ENCODE assay signal across 8 cellular contexts in genomic region chr6:79536969-79537747, GRCh38. TPM values are rescaled to one million over a fixed set of nuclear protein-coding genes. Genes with fewer than 3 reads are reported as not detected.
DNase-seq lines count a peak whose midpoint lies in the region; ATAC-seq, FAIRE-seq and TF ChIP-seq lines count a peak whose summit lies in the region.

Gene LCA5, minus strand, starts transcription at chr6:79537430. Its CDS starts 18,536 bp downstream, at chr6:79518894.

- H3K79me2 ChIP-seq in HepG2 (ENCODE audit: insufficient read depth, low read length) = peaks cover 16% of the 10 kb centered on the region

- H3K36me3 ChIP-seq in BE2C (no peaks in the 10 kb centered on the region), duodenal mucosa (ENCODE audit: control insufficient read depth in 1 of 2, insufficient read depth in 2 of 2, low read length in 2 of 2) (no peaks in the 10 kb centered on the region), HepG2 (replicated peaks in 1 of 2; ENCODE audit: control insufficient read depth in 1 of 2, insufficient read depth in 2 of 2, low read length in 2 of 2) (no peaks in the 10 kb centered on the region)

- H3K4me1 ChIP-seq in BE2C (no peaks in the 10 kb centered on the region; the same call in 1 of the 2 replicates), duodenal mucosa (ENCODE audit: control insufficient read depth in 1 of 2, insufficient read depth in 2 of 2, low read length in 2 of 2) (no peaks in the 10 kb centered on the region), HepG2 (ENCODE audit: insufficient read depth, low read length) (peaks cover 43% of the 10 kb centered on the region)

- FAIRE-seq in HepG2 (lab: Jason Lieb, UNC) = peak; percentile 78

- in situ Hi-C loops in HepG2 (cut with HindIII; ENCODE audit: extremely low pct_ligation_motif_present, low pct_unique_long_range_greater_than_20kb) = no loop called here

- TF ChIP-seq POLR2A in HepG2 (IDR thresholded peaks at IDR 0.05; ENCODE audit: insufficient read depth in 1 of 2, low read depth in 2 of 2, low read length in 2 of 2) = peak; percentile 78 to 86

- no peaks in the 10 kb centered on the region for H3K27me3 ChIP-seq in BE2C
- H3K27me3 ChIP-seq in duodenal mucosa (ENCODE audit: control insufficient read depth in 1 of 2, insufficient read depth in 2 of 2, low read length in 2 of 2) = no peaks in the 10 kb centered on the region
- no peaks in the 10 kb centered on the region for H3K27me3 ChIP-seq in HepG2 (ENCODE audit: control insufficient read depth in 1 of 2, insufficient read depth in 2 of 2, low read length in 2 of 2)

- H3K27ac ChIP-seq in duodenal mucosa (ENCODE audit: low read depth, low read length) (peak within 1 kb of the TSS; percentile 86), HepG2 (ENCODE audit: extremely low read length, insufficient read depth, low read length) (peak within 1 kb of the TSS; percentile 64)

- POLR2A ChIA-PET in HepG2 (lab: Yijun Ruan, JAX) = interaction anchor here (0.6 to 1.7 kb wide), 11 partner anchors 10 to 459 kb away, joined by 3 to 9 read pairs (median 3); partner anchors contain the start of genes PHIP and SH3BGRL2

- DNase-seq in BE2C (peak; percentile 95), GM19238 (ENCODE audit: insufficient read length, low spot score) (peak; percentile 75), NCI-H510A (lab: John Stamatoyannopoulos, UW) (peak; percentile 91), HepG2 (ENCODE audit: low spot score) (peak; percentile 97)
- DNase-seq in activated CD4-positive, alpha-beta T cell treated with anti-CD3 and anti-CD28 coated beads, Interleukin-2, amount 50 U/mL, for 24 hours (ENCODE audit: low read depth in 1 of 2, low spot score in 1 of 2) = peak; percentile 40 to 77
- DNase-seq in stimulated activated CD4-positive, alpha-beta T cell treated with anti-CD3 and anti-CD28 coated beads, Interleukin-2, amount 100 ng/mL, for 4 hours (ENCODE audit: low read depth) = peak; percentile 72

- H3K4me3 ChIP-seq in BE2C (ENCODE audit: low read depth, low read length) = peak within 1 kb of the TSS; percentile 95
- H3K4me3 ChIP-seq in duodenal mucosa (ENCODE audit: low read depth in 1 of 2, low read length in 2 of 2) = peak within 1 kb of the TSS; percentile 94 to 97
- peak within 1 kb of the TSS; percentile 84 to 97 (median 95) for H3K4me3 ChIP-seq in HepG2 (replicated peaks in 1 of 3; ENCODE audit: insufficient read depth in 1 of 3, low read depth in 2 of 3, low read length in 3 of 3)

- 0 out of 2 replicates have a peak, but pooled peaks have one; percentile 18 for TF ChIP-seq RAD21 in HepG2 (CRISPR knock-in tag; IDR thresholded peaks at IDR 0.05)

- intact Hi-C loops in HepG2 (cut with micrococcal nuclease; ENCODE audit: unreplicated experiment) = loop anchor here (5.0 kb wide), 3 partner anchors 35 to 460 kb away; partner anchors contain the start of gene PHIP

- peak within 1 kb of the TSS; percentile 76 for H3K4me2 ChIP-seq in HepG2 (ENCODE audit: low read depth, low read length)

- peak within 1 kb of the TSS; percentile 67 for H2AFZ ChIP-seq in HepG2 (ENCODE audit: low read length)

- H4K20me1 ChIP-seq in HepG2 (ENCODE audit: insufficient read depth, low read length) = no peaks in the 10 kb centered on the region

- CTCF ChIA-PET in HepG2 (lab: Yijun Ruan, JAX; ENCODE audit: low intra/inter-chr PET ratio, low total read pairs) = no interaction called here

- TF ChIP-seq EP300 in HepG2 (IDR thresholded peaks at IDR 0.05; ENCODE audit: low read depth in 2 of 2, low read length in 2 of 2) (0 out of 4 replicates have a peak, but pooled peaks of 1 of the 2 experiments have one; percentile 22), HepG2 (CRISPR knock-in tag; IDR thresholded peaks at IDR 0.05; ENCODE audit: borderline replicate concordance) (no peak)

- TF ChIP-seq CTCF in BE2C (IDR thresholded peaks at IDR 0.05; ENCODE audit: low read depth, low read length) (no peak), HepG2 (CRISPR knock-in tag; IDR thresholded peaks at IDR 0.05) (no peak)

- BruUV-seq in HepG2 (replicated peaks; lab: Mats Ljungman, UMichigan) = no TSS peak

- ATAC-seq in HG03378 (IDR thresholded peaks at IDR 0.05; ENCODE audit: unreplicated experiment) (peak; percentile 100), HepG2 (peak; percentile 99)

- H3K9ac ChIP-seq in duodenal mucosa (ENCODE audit: low read depth in 1 of 2, low read length in 2 of 2) = peak within 1 kb of the TSS; percentile 68 to 78
- H3K9ac ChIP-seq in HepG2 (ENCODE audit: insufficient read depth, low read depth, low read length) = peak within 1 kb of the TSS; percentile 73

- under 1% methylated on average over 45 of the region's 55 CpGs for WGBS in HepG2 (ENCODE audit: low lambda C conversion rate)

- H3K9me3 ChIP-seq in BE2C (no peaks in the 10 kb centered on the region), duodenal mucosa (ENCODE audit: control insufficient read depth in 1 of 2, low read length in 2 of 2) (no peaks in the 10 kb centered on the region), HepG2 (ENCODE audit: low read length) (no peaks in the 10 kb centered on the region)

TF ChIP-seq in HepG2, 621 proteins besides CTCF, POLR2A, EP300 and RAD21 (continues in another document):
- TF ChIP-seq ZNF570 (CRISPR knock-in tag; IDR thresholded peaks at IDR 0.05; ENCODE audit: borderline replicate concordance) = no peak
- TF ChIP-seq ZNF256 (CRISPR knock-in tag; conservative IDR thresholded peaks at IDR 0.05) = no peak
- TF ChIP-seq ZNF205 (CRISPR knock-in tag; IDR thresholded peaks at IDR 0.05) = 0 out of 2 replicates have a peak, but pooled peaks have one; percentile 42
- 0 out of 2 replicates have a peak, but pooled peaks have one; percentile 34 for TF ChIP-seq ZNF543 (CRISPR knock-in tag; IDR thresholded peaks at IDR 0.05)
- peak; percentile 54; the same call in 1 of the 2 replicates for TF ChIP-seq PITX1 (CRISPR knock-in tag; IDR thresholded peaks at IDR 0.05)
- TF ChIP-seq RXRA (CRISPR knock-in tag; IDR thresholded peaks at IDR 0.05) = peak; percentile 68; the same call in 1 of the 2 replicates
- TF ChIP-seq TOE1 (CRISPR knock-in tag; IDR thresholded peaks at IDR 0.05) = 0 out of 2 replicates have a peak, but pooled peaks have one; percentile 46
- no peak for TF ChIP-seq ZNF138 (CRISPR knock-in tag; IDR thresholded peaks at IDR 0.05; ENCODE audit: low read depth)
- TF ChIP-seq, protein P1, sequence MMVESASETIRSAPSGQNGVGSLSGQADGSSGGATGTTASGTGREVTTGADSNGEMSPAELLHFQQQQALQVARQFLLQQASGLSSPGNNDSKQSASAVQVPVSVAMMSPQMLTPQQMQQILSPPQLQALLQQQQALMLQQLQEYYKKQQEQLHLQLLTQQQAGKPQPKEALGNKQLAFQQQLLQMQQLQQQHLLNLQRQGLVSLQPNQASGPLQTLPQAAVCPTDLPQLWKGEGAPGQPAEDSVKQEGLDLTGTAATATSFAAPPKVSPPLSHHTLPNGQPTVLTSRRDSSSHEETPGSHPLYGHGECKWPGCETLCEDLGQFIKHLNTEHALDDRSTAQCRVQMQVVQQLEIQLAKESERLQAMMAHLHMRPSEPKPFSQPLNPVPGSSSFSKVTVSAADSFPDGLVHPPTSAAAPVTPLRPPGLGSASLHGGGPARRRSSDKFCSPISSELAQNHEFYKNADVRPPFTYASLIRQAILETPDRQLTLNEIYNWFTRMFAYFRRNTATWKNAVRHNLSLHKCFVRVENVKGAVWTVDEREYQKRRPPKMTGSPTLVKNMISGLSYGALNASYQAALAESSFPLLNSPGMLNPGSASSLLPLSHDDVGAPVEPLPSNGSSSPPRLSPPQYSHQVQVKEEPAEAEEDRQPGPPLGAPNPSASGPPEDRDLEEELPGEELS (CRISPR knock-in tag; IDR thresholded peaks at IDR 0.05) = no peak
- TF ChIP-seq NKX3-1 (CRISPR knock-in tag; IDR thresholded peaks at IDR 0.05) = no peak
- no peak for TF ChIP-seq NR2C2 (CRISPR knock-in tag; IDR thresholded peaks at IDR 0.05; ENCODE audit: borderline replicate concordance)
- TF ChIP-seq TOPORS (CRISPR knock-in tag; IDR thresholded peaks at IDR 0.05) = 0 out of 2 replicates have a peak, but pooled peaks have one; percentile 6
- TF ChIP-seq MTA1 (CRISPR knock-in tag; IDR thresholded peaks at IDR 0.05; ENCODE audit: borderline replicate concordance) = peak; percentile 69; the same call in 1 of the 2 replicates

RNA-seq across cellular contexts. Expression of gene LCA5, which starts in this region (rescaled TPM):
- 0.91 TPM for polyA plus RNA-seq in BE2C (2012; ENCODE audit: insufficient read depth, insufficient read length, low read depth)
- total RNA-seq in HepG2 (2016; rRNA removed; fragmentation: Illumina TruSeq; extraction: Trizol) = 4.6 and 7.7 TPM in 2 replicates
- total RNA-seq in HepG2 (2016; cell fraction: cytosol; rRNA removed; fragmentation: Illumina TruSeq; extraction: Trizol; ENCODE audit: low read depth) = 1.9 and 2.0 TPM in 2 replicates
- total RNA-seq in HepG2 (2016; cell fraction: insoluble cytoplasmic fraction; rRNA removed; fragmentation: Illumina TruSeq; extraction: Trizol) = 4.0 and 7.6 TPM in 2 replicates
- 2.3 TPM in 2 replicates for total RNA-seq in HepG2 (2016; cell fraction: membrane; rRNA removed; fragmentation: Illumina TruSeq; extraction: Trizol)
- 7.1 and 7.4 TPM in 2 replicates for total RNA-seq in HepG2 (2016; cell fraction: nucleus; rRNA removed; fragmentation: Illumina TruSeq; extraction: Trizol)
- 0.56 and 0.84 TPM in 2 replicates for polyA plus RNA-seq in HepG2 (2011; rRNA removed)
- polyA plus RNA-seq in HepG2 (2011; cell fraction: cytosol; rRNA removed) = 0.28 and 0.45 TPM in 2 replicates
- polyA plus RNA-seq in HepG2 (2011; cell fraction: nucleus; rRNA removed) = 0.48 and 0.57 TPM in 2 replicates
- 1.3 and 1.8 TPM in 2 replicates for polyA plus RNA-seq in HepG2 (2012)
- 0.10 TPM in 2 replicates for polyA plus RNA-seq in HepG2 (2016; cell fraction: cytosol; fragmentation: Illumina TruSeq; extraction: Trizol; ENCODE audit: low read depth)
- polyA plus RNA-seq in HepG2 (2016; cell fraction: insoluble cytoplasmic fraction; fragmentation: Illumina TruSeq; extraction: Trizol; ENCODE audit: low read depth) = 3.7 and 4.7 TPM in 2 replicates
- 0.31 and 0.45 TPM in 2 replicates for polyA plus RNA-seq in HepG2 (2016; cell fraction: membrane; fragmentation: Illumina TruSeq; extraction: Trizol; ENCODE audit: low read depth)
- polyA plus RNA-seq in HepG2 (2016; cell fraction: nucleus; fragmentation: Illumina TruSeq; extraction: Trizol; ENCODE audit: insufficient read depth, low read depth) = 4.2 and 5.1 TPM in 2 replicates
- 0.14 and 0.62 TPM in 2 replicates for polyA minus RNA-seq in HepG2 (2011; rRNA and poly(A)+ RNA removed; ENCODE audit: low replicate concordance)
- 1.2 and 1.7 TPM in 2 replicates for polyA minus RNA-seq in HepG2 (2011; cell fraction: cytosol; rRNA and poly(A)+ RNA removed)
- polyA minus RNA-seq in HepG2 (2011; cell fraction: nucleus; rRNA and poly(A)+ RNA removed) = 5.3 and 6.7 TPM in 2 replicates

Comparison
In these comparisons a context has a peak if more than half of its experiments do, and no peak if none do; other contexts are left out.
1. Peak in every context shown above with its lines: DNase-seq, ATAC-seq, H3K4me3 ChIP-seq and H3K27ac ChIP-seq.